9 cellular contexts compared by ENCODE assay signal in genomic region chr19:10006335-10006708, GRCh38. TPM values are rescaled to one million over a fixed set of nuclear protein-coding genes. Genes with fewer than 3 reads are reported as not detected.
DNase-seq lines count a peak whose midpoint lies in the region; ATAC-seq and TF ChIP-seq lines count a peak whose summit lies in the region.
"Had no signal": no experiment of that assay in that cellular context is flagged by ENCODE, and none has a peak within 500 bp of the region (broad histone marks: within the 10 kb centered on the region; RNA-seq: fewer than 3 reads in every experiment).

No MANE protein-coding gene starts in this region.

- POLR2A ChIA-PET in IMR-90 (lab: Charles Lee; ENCODE audit: unreplicated experiment), result no interaction called here

- no peak overlapping the region for H2BK15ac ChIP-seq in IMR-90 (ENCODE audit: low read depth, low read length)

- no peak overlapping the region for H3K56ac ChIP-seq in IMR-90 (ENCODE audit: extremely low read depth, insufficient read depth, low read length)

- no peak overlapping the region for H3K14ac ChIP-seq in IMR-90 (replicated peaks; ENCODE audit: low read depth, low read length)

- H2BK5ac ChIP-seq in IMR-90 (ENCODE audit: low read depth, low read length, poor library complexity, severe bottlenecking), result no peak overlapping the region

- ATAC-seq in IMR-90 (ENCODE audit: low read depth), result no peak
- no peak for ATAC-seq in GM18498 (IDR thresholded peaks at IDR 0.05; ENCODE audit: unreplicated experiment)

- peak overlapping the region; percentile 59; the same call in 1 of the 2 replicates for H2BK20ac ChIP-seq in IMR-90 (ENCODE audit: low read depth, low read length)

- no peak overlapping the region for H3K23ac ChIP-seq in IMR-90 (ENCODE audit: low read depth, low read length)

- H3K79me1 ChIP-seq in IMR-90 (ENCODE audit: low read depth in 1 of 2, low read length in 2 of 2), result peaks cover 2 to 9% of the 10 kb centered on the region in 2 experiments; a peak in 3 of 4 replicates

- peak overlapping the region; percentile 20; the same call in 1 of the 2 replicates for H3K4ac ChIP-seq in IMR-90 (ENCODE audit: low read depth, low read length)

- H2AK9ac ChIP-seq in IMR-90 (replicated peaks; ENCODE audit: low read depth, low read length, poor library complexity), result no peak overlapping the region

- no peak for TF ChIP-seq CTCF in IMR-90 (conservative IDR thresholded peaks at IDR 0.05; ENCODE audit: low read depth, low read length)
- no peak for TF ChIP-seq CTCF in ovary (IDR thresholded peaks at IDR 0.05)
- TF ChIP-seq CTCF in GM13976 (IDR thresholded peaks at IDR 0.05; ENCODE audit: borderline replicate concordance, control extremely low read depth, extremely low read depth, insufficient read depth, missing control alignments), result no peak

- H3K9me1 ChIP-seq in IMR-90 (ENCODE audit: insufficient read depth, low read length), result peaks cover 22% of the 10 kb centered on the region

- H2AFZ ChIP-seq in IMR-90 (replicated peaks; ENCODE audit: low read length, poor library complexity), result no peak overlapping the region

- H4K5ac ChIP-seq in IMR-90 (ENCODE audit: low read depth, low read length), result no peak overlapping the region

- H3K27me3 ChIP-seq in IMR-90 (ENCODE audit: control insufficient read depth, insufficient read depth, low read length) (no peaks in the 10 kb centered on the region), ovary (no peaks in the 10 kb centered on the region)

- no peak overlapping the region for H3K4me3 ChIP-seq in IMR-90 (ENCODE audit: insufficient read depth, low read depth, low read length)
- H3K4me3 ChIP-seq in ovary, result no peak overlapping the region

- TF ChIP-seq POLR2A in IMR-90 (IDR thresholded peaks at IDR 0.05; ENCODE audit: low read depth, low read length) (0 out of 2 replicates have a peak, but pooled peaks have one; percentile 15), ovary (IDR thresholded peaks at IDR 0.05) (no peak)

- no peak overlapping the region for H3K18ac ChIP-seq in IMR-90 (ENCODE audit: low read depth, low read length)

- TF ChIP-seq EP300 in ovary (IDR thresholded peaks at IDR 0.05), result no peak

- in situ Hi-C loops in IMR-90 (cut with MboI; ENCODE audit: low sequenced_read_pairs), result no loop called here
- in situ Hi-C loops in GM13976 (cut with MboI; ENCODE audit: low sequenced_read_pairs, unreplicated experiment), result no loop called here

- H3K27ac ChIP-seq in IMR-90 (ENCODE audit: insufficient read depth, low read length) (no peak overlapping the region), ovary (peak overlapping the region; percentile 41 to 70)

- WGBS in IMR-90 (ENCODE audit: extremely low coverage in 2 of 2, insufficient read length in 1 of 2), 2 experiments, result no CpG with 5 or more reads among the region's 7 CpGs
- WGBS in ovary, 3 donors, result 3 to 8% (median 7%) methylated on average over 7 of the region's 7 CpGs

- dilution Hi-C loops in IMR-90 (cut with HindIII; ENCODE audit: low sequenced_read_pairs, unreplicated experiment), result no loop called here

- H3K36me3 ChIP-seq in IMR-90 (ENCODE audit: control insufficient read depth, insufficient read depth, low read length) (peaks cover 4% of the 10 kb centered on the region), ovary (no peaks in the 10 kb centered on the region)

- TF ChIP-seq RAD21 in IMR-90 (IDR thresholded peaks at IDR 0.05; ENCODE audit: low read length), result no peak

- intact Hi-C loops in IMR-90 (cut with micrococcal nuclease), result no loop called here
- intact Hi-C loops in ovary (cut with DNase I), result loop anchor here in 2 of 4 donors (5.0 to 10.0 kb wide), 2 partner anchors 69 to 72 kb away; partner anchors contain the start of gene OLFM2 (in 2 of the 2)

- 0 out of 2 replicates have a peak overlapping the region, but pooled peaks have one; percentile 3 for H2BK120ac ChIP-seq in IMR-90 (ENCODE audit: low read depth, low read length)

- peak overlapping the region; percentile 79 for H2AK5ac ChIP-seq in IMR-90 (ENCODE audit: low read depth, low read length)

- H4K8ac ChIP-seq in IMR-90 (ENCODE audit: low read depth in 2 of 2, low read length in 2 of 2), result no peak overlapping the region

- no peaks in the 10 kb centered on the region for H3K9me3 ChIP-seq in IMR-90 (ENCODE audit: control insufficient read depth, insufficient read depth, low read length)
- H3K9me3 ChIP-seq in ovary, result no peaks in the 10 kb centered on the region

- no peak overlapping the region for H3K4me2 ChIP-seq in IMR-90 (ENCODE audit: low read depth, low read length)

- peak; percentile 48 for DNase-seq in AG08396 (ENCODE audit: low spot score)
- peak; percentile 72 for DNase-seq in IMR-90
- DNase-seq in fibroblast of gingiva (ENCODE audit: low read depth), result peak; percentile 30
- peak; percentile 62 to 77 (median 66) for DNase-seq in ovary
- no peak for DNase-seq in OCI-M2 (lab: John Stamatoyannopoulos, UW; ENCODE audit: unreplicated experiment)
- no peak for DNase-seq in NCI-H2171 treated with DMSO at 0.1 percent for 48 hours (lab: John Stamatoyannopoulos, UW)
- no peak for DNase-seq in GM13976 (ENCODE audit: low spot score)

- CTCF ChIA-PET in IMR-90 (lab: Yijun Ruan, JAX), result no interaction called here

- no peak overlapping the region for H4K91ac ChIP-seq in IMR-90 (ENCODE audit: insufficient read depth, low read depth, low read length)

- H3K9ac ChIP-seq in IMR-90 (ENCODE audit: low read depth, low read length), result no peak overlapping the region

- H3K4me1 ChIP-seq in IMR-90 (ENCODE audit: control insufficient read depth, insufficient read depth, low read length), result peaks cover 15% of the 10 kb centered on the region
- peaks cover 13% of the 10 kb centered on the region for H3K4me1 ChIP-seq in ovary (ENCODE audit: insufficient read depth)

- H4K20me1 ChIP-seq in IMR-90 (ENCODE audit: insufficient read depth, low read length), result peaks cover 14% of the 10 kb centered on the region

- no TSS peak for BruUV-seq in IMR-90 (replicated peaks; lab: Mats Ljungman, UMichigan)

TF ChIP-seq in IMR-90, 13 proteins besides CTCF, POLR2A, EP300 and RAD21:
- TF ChIP-seq MXI1 (IDR thresholded peaks at IDR 0.05; ENCODE audit: borderline replicate concordance, low read depth, low read length) (no peak), CHD1 (IDR thresholded peaks at IDR 0.05; ENCODE audit: low read depth, low read length) (no peak), RFX5 (IDR thresholded peaks at IDR 0.05; ENCODE audit: low read depth, low read length) (no peak), MAFK (IDR thresholded peaks at IDR 0.05; ENCODE audit: low read depth, low read length) (no peak), FOS (IDR thresholded peaks at IDR 0.05; ENCODE audit: low read depth, low read length) (no peak), NFE2L2 (IDR thresholded peaks at IDR 0.05; ENCODE audit: low read depth, low read length) (no peak), BHLHE40 (IDR thresholded peaks at IDR 0.05; ENCODE audit: low read depth, low read length) (no peak)
- TF ChIP-seq, protein P1, sequence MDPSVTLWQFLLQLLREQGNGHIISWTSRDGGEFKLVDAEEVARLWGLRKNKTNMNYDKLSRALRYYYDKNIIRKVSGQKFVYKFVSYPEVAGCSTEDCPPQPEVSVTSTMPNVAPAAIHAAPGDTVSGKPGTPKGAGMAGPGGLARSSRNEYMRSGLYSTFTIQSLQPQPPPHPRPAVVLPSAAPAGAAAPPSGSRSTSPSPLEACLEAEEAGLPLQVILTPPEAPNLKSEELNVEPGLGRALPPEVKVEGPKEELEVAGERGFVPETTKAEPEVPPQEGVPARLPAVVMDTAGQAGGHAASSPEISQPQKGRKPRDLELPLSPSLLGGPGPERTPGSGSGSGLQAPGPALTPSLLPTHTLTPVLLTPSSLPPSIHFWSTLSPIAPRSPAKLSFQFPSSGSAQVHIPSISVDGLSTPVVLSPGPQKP (IDR thresholded peaks at IDR 0.05; ENCODE audit: borderline replicate concordance, low read depth, low read length), result no peak

RNA-seq across cellular contexts. Expression of gene COL5A3, which starts 4.0 kb away (rescaled TPM):
- total RNA-seq in IMR-90 (2012; rRNA removed) (0.54 and 0.56 TPM in 2 replicates), ovary (1 to 10 TPM; 1.7 to 9.0 (median 4.4) TPM)
- polyA plus RNA-seq in IMR-90 (2012; rRNA removed) (1.5 TPM in 2 replicates), ovary (1 to 10 TPM; 1.5 to 6.7 TPM)
- 1.1 and 1.5 TPM in 2 replicates for polyA plus RNA-seq in IMR-90 (2012; cell fraction: cytosol; rRNA removed)
- 5.1 TPM in 2 replicates for polyA plus RNA-seq in IMR-90 (2012; cell fraction: nucleus; rRNA removed; ENCODE audit: low replicate concordance)

RNA-seq across cellular contexts. Expression of gene RDH8, which starts 7.0 kb away (rescaled TPM):
- total RNA-seq in IMR-90 (2012; rRNA removed), result 0.18 TPM in 1 of 2 replicates, not detected in the other
- polyA plus RNA-seq in IMR-90 (2012; rRNA removed), result not detected in 2 replicates
- not detected in 2 replicates for polyA plus RNA-seq in IMR-90 (2012; cell fraction: cytosol; rRNA removed)
- polyA plus RNA-seq in IMR-90 (2012; cell fraction: nucleus; rRNA removed; ENCODE audit: low replicate concordance), result 0.29 and 0.38 TPM in 2 replicates
- total RNA-seq in ovary, result not detected
- polyA plus RNA-seq in ovary, result not detected
- total RNA-seq: NCI-H460 had no signal

Comparison
In these comparisons a context has a peak if more than half of its experiments do, and no peak if none do; other contexts are left out.
1. DNase-seq: peak in AG08396 (single experiment), IMR-90 (single experiment), fibroblast of gingiva (single experiment) and ovary (5 of 5); none in OCI-M2 (single experiment), NCI-H2171 treated with DMSO at 0.1 percent for 48 hours (single experiment) and GM13976 (single experiment).